In genomic region chr19:50431343-50432220, GRCh38 we compare ENCODE assay signal across 8 cellular contexts. TPM values are rescaled to one million over a fixed set of nuclear protein-coding genes. Genes with fewer than 3 reads are reported as not detected.
DNase-seq lines count a peak whose midpoint lies in the region; ATAC-seq and TF ChIP-seq lines count a peak whose summit lies in the region.

No MANE protein-coding gene starts in this region.

- DNase-seq in GM06990 (ENCODE audit: extremely low read depth, insufficient read length) (peak; percentile 89), NCI-H1092 (lab: John Stamatoyannopoulos, UW) (peak; percentile 62), left cardiac atrium (peak; percentile 84), pons (ENCODE audit: low spot score) (peak; percentile 73), transverse colon (peak; percentile 90)
- peak; percentile 90 for DNase-seq in activated naive CD8-positive, alpha-beta T cell treated with anti-CD3 and anti-CD28 coated beads, Interleukin-2, amount 50 U/mL, for 24 hours

- peak overlapping the region; percentile 70 for H3K27ac Mint-ChIP-seq in activated naive CD8-positive, alpha-beta T cell treated with anti-CD3 and anti-CD28 coated beads, Interleukin-2, amount 50 U/mL, for 24 hours

- no peaks in the 10 kb centered on the region for H3K9me2 ChIP-seq in SU-DHL-6 (replicated peaks; ENCODE audit: insufficient read depth, low read length)

- H3K4me1 ChIP-seq in transverse colon = peaks cover 6 to 26% (median 20%) of the 10 kb centered on the region in 4 donors

- ATAC-seq in HG02571 (IDR thresholded peaks at IDR 0.05; ENCODE audit: unreplicated experiment) (peak; percentile 71), left cardiac atrium (peak; percentile 93 to 94)
- peak; percentile 93 for ATAC-seq in activated naive CD8-positive, alpha-beta T cell treated with anti-CD3 and anti-CD28 coated beads, Interleukin-2, amount 50 U/mL, for 24 hours

- no peaks in the 10 kb centered on the region for H3K79me2 ChIP-seq in SU-DHL-6 (ENCODE audit: insufficient read depth, low read length)

- TF ChIP-seq CTCF in GM06990 (IDR thresholded peaks at IDR 0.05; ENCODE audit: insufficient read depth, low read length, poor library complexity, severe bottlenecking) (no peak), SU-DHL-6 (IDR thresholded peaks at IDR 0.05; ENCODE audit: insufficient read depth, low read length, poor library complexity, severe bottlenecking) (no peak), transverse colon (IDR thresholded peaks at IDR 0.05) (no peak)

- in situ Hi-C loops in transverse colon (cut with MboI; ENCODE audit: low pct_ligation_motif_present in 1 of 4, low pct_unique_long_range_greater_than_20kb in 1 of 4, low sequenced_read_pairs in 3 of 4) = no loop called here

- H3K9me3 ChIP-seq in SU-DHL-6 (ENCODE audit: insufficient read depth, low read length) (no peaks in the 10 kb centered on the region), transverse colon (no peaks in the 10 kb centered on the region)

- no peaks in the 10 kb centered on the region for H3K9me3 Mint-ChIP-seq in activated naive CD8-positive, alpha-beta T cell treated with anti-CD3 and anti-CD28 coated beads, Interleukin-2, amount 50 U/mL, for 24 hours

- peak overlapping the region; percentile 54 for H3K9ac ChIP-seq in SU-DHL-6 (ENCODE audit: low read length)

- intact Hi-C loops in left cardiac atrium (cut with DNase I) = no loop called here
- intact Hi-C loops in transverse colon (cut with DNase I; ENCODE audit: low total_unique reads) = no loop called here

- H3K4me3 ChIP-seq in GM06990 (replicated peaks; ENCODE audit: low read depth, low read length) = peak overlapping the region; percentile 56
- H3K4me3 ChIP-seq in SU-DHL-6 (ENCODE audit: insufficient read depth, low read length, poor library complexity, severe bottlenecking) = peak overlapping the region; percentile 48
- H3K4me3 ChIP-seq in transverse colon = peak overlapping the region; percentile 42 to 73 (median 57)

- no peaks in the 10 kb centered on the region for H4K20me1 ChIP-seq in SU-DHL-6 (ENCODE audit: low read depth, low read length)

- H3K36me3 ChIP-seq in GM06990 (ENCODE audit: control insufficient read depth, insufficient read depth, low read length) (no peaks in the 10 kb centered on the region), SU-DHL-6 (ENCODE audit: low read length) (no peaks in the 10 kb centered on the region), transverse colon (no peaks in the 10 kb centered on the region)

- peak overlapping the region; percentile 79 for H3K4me3 Mint-ChIP-seq in activated naive CD8-positive, alpha-beta T cell treated with anti-CD3 and anti-CD28 coated beads, Interleukin-2, amount 50 U/mL, for 24 hours

- H3F3A ChIP-seq in SU-DHL-6 (ENCODE audit: insufficient read depth) = peaks cover 58% of the 10 kb centered on the region

- WGBS in transverse colon (ENCODE audit: low coverage in 1 of 2), 2 donors = 1% methylated on average over 49 of the region's 54 CpGs; no CpG with 5 or more reads in 1 of the 2 donors

- peak; percentile 43 for TF ChIP-seq POLR2A in transverse colon (IDR thresholded peaks at IDR 0.05)

- TF ChIP-seq EP300 in transverse colon (IDR thresholded peaks at IDR 0.05; ENCODE audit: low read depth) = no peak

- peaks cover 22% of the 10 kb centered on the region for H3K27me3 Mint-ChIP-seq in activated naive CD8-positive, alpha-beta T cell treated with anti-CD3 and anti-CD28 coated beads, Interleukin-2, amount 50 U/mL, for 24 hours

- peak overlapping the region; percentile 71 for H3K27ac ChIP-seq in SU-DHL-6 (ENCODE audit: low read depth, low read length)
- peak overlapping the region; percentile 17 to 71 (median 60) for H3K27ac ChIP-seq in transverse colon

- peak overlapping the region; percentile 84 for H2AFZ ChIP-seq in SU-DHL-6 (ENCODE audit: low read depth, low read length, severe bottlenecking)

- H3K4me2 ChIP-seq in SU-DHL-6 (ENCODE audit: low read depth, low read length, poor library complexity, severe bottlenecking) = peak overlapping the region; percentile 84

- H3K4me1 Mint-ChIP-seq in activated naive CD8-positive, alpha-beta T cell treated with anti-CD3 and anti-CD28 coated beads, Interleukin-2, amount 50 U/mL, for 24 hours = peaks cover 29% of the 10 kb centered on the region

- H3K27me3 ChIP-seq in GM06990 (replicated peaks; ENCODE audit: control insufficient read depth, insufficient read depth, low read length) (no peaks in the 10 kb centered on the region), SU-DHL-6 (ENCODE audit: low read length) (no peaks in the 10 kb centered on the region), transverse colon (peaks cover 59% of the 10 kb centered on the region)

- no peaks in the 10 kb centered on the region for H3K36me3 Mint-ChIP-seq in activated naive CD8-positive, alpha-beta T cell treated with anti-CD3 and anti-CD28 coated beads, Interleukin-2, amount 50 U/mL, for 24 hours (ENCODE audit: low read depth)

RNA-seq across cellular contexts. Expression of gene MYBPC2, which starts 1.1 kb away (rescaled TPM):
- total RNA-seq in left cardiac atrium (not detected), transverse colon (under 1 TPM in 2 of 4 donors, not detected in 2; 0.16 to 0.41 TPM)

RNA-seq across cellular contexts. Expression of gene SPIB, which starts 12.8 kb away (rescaled TPM):
- total RNA-seq in left cardiac atrium (not detected), transverse colon (10 to 100 TPM; 45.7 to 56.8 (median 51.7) TPM)

RNA-seq across cellular contexts. Expression of gene EMC10, which starts 44.7 kb away (rescaled TPM):
- total RNA-seq in left cardiac atrium = 10 to 100 TPM; 82.3 to 96.9 TPM
- total RNA-seq in transverse colon = 100 to 1,000 TPM in 1 of 4 donors, 10 to 100 TPM in 3; 50.5 to 117 (median 78.7) TPM

RNA-seq across cellular contexts. Expression of gene GARIN5A, which starts 45.1 kb away (rescaled TPM):
- total RNA-seq in left cardiac atrium (1 to 10 TPM; 1.4 to 1.5 TPM), transverse colon (1 to 10 TPM in 1 of 4 donors, under 1 TPM in 2, not detected in 1; 0.55 to 4.2 (median 0.79) TPM)

RNA-seq across cellular contexts. Expression of gene POLD1, which starts 47.4 kb away (rescaled TPM):
- total RNA-seq in left cardiac atrium (10 to 100 TPM; 12.0 to 13.4 TPM), transverse colon (10 to 100 TPM; 14.6 to 59.1 (median 25.9) TPM)

Comparison
In these comparisons a context has a peak if more than half of its experiments do, and no peak if none do; other contexts are left out.
1. Peak in every context shown above with its lines: DNase-seq, ATAC-seq, H3K4me3 ChIP-seq and H3K27ac ChIP-seq.
2. RNA of gene SPIB, which starts 12.8 kb away (total RNA-seq): 45.7 to 56.8 TPM in transverse colon; not detected in left cardiac atrium; every median in the first group is over 10 times any median in the second.